Comparison of ENCODE assay signal across 1 cellular context in genomic region chr13:36298535-36299068, GRCh38.
TF ChIP-seq lines count a peak whose summit lies in the region.

No MANE protein-coding gene starts in this region.

TF ChIP-seq in GM23338, 12 proteins besides CTCF, POLR2A, EP300 and RAD21 (continued from another document):
- no peak for TF ChIP-seq ETS1 (IDR thresholded peaks at IDR 0.05)
- peak; percentile 97 for TF ChIP-seq NANOG (IDR thresholded peaks at IDR 0.05; ENCODE audit: borderline replicate concordance)
- no peak for TF ChIP-seq REST (IDR thresholded peaks at IDR 0.05; ENCODE audit: unreplicated experiment)
